10 cellular contexts compared by ENCODE assay signal in the genomic region with DNA sequence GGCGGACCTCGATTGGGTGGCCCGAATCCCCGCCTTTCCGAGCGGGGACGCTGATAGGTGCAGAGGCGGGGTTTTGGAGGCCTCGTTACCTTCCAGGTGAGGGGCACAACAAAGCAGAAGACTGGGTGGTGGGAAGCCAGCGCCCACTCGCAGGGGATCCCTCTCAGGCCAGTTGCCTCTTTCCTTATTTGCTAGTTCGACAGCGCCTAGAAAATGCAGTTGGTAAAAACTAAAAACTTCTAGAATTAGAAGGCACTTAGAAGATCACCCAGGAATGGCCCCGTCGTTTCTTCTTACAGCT. TPM values are rescaled to one million over a fixed set of nuclear protein-coding genes. Genes with fewer than 3 reads are reported as not detected.
DNase-seq lines count a peak whose midpoint lies in the region; ATAC-seq and TF ChIP-seq lines count a peak whose summit lies in the region.
"Had no signal": no experiment of that assay in that cellular context is flagged by ENCODE, and none has a peak within 500 bp of the region (broad histone marks: within the 10 kb centered on the region; RNA-seq: fewer than 3 reads in every experiment).

No MANE protein-coding gene starts in this region.

- POLR2A ChIA-PET in CD4-positive, alpha-beta memory T cell (lab: Charles Lee; ENCODE audit: partially characterized antibody), result interaction anchor here (0.7 to 6.5 kb wide), 14 partner anchors 9 to 930 kb away, joined by 3 to 81 read pairs (median 12); a partner anchor contains a TSS
- POLR2A ChIA-PET in OCI-LY7 (lab: Charles Lee), result no interaction called here

- DNase-seq in CD4-positive, alpha-beta memory T cell, result no peak
- DNase-seq in OCI-LY7 (ENCODE audit: low spot score), result no peak
- no peak for DNase-seq in endothelial cell (ENCODE audit: low spot score)
- DNase-seq in neuronal stem cell (ENCODE audit: low spot score), result no peak
- no peak for DNase-seq in germinal center (ENCODE audit: low spot score)
- no peak for DNase-seq in NK-92 (lab: John Stamatoyannopoulos, UW; ENCODE audit: unreplicated experiment)

- no peaks in the 10 kb centered on the region for H3K9me3 ChIP-seq in CD4-positive, alpha-beta memory T cell (ENCODE audit: control insufficient read depth in 1 of 2, low read length in 2 of 2)
- H3K9me3 ChIP-seq in OCI-LY7 (ENCODE audit: low read length) (no peaks in the 10 kb centered on the region), neuronal stem cell (replicated peaks in 1 of 2; ENCODE audit: control insufficient read depth in 2 of 2, insufficient read depth in 1 of 2, low read depth in 1 of 2, low read length in 2 of 2) (no peaks in the 10 kb centered on the region)

- ATAC-seq in GM21526 (IDR thresholded peaks at IDR 0.05; ENCODE audit: low FRiP score, unreplicated experiment) (no peak), GM19324 (IDR thresholded peaks at IDR 0.05; ENCODE audit: low FRiP score, unreplicated experiment) (no peak)

- H3K23ac ChIP-seq in neuronal stem cell (ENCODE audit: low read depth, low read length, poor library complexity), result peak overlapping the region; percentile 92

- H2AK5ac ChIP-seq in neuronal stem cell (ENCODE audit: low read depth, low read length), result no peak overlapping the region

- no peak overlapping the region for H2BK120ac ChIP-seq in neuronal stem cell (ENCODE audit: low read depth, low read length)

- H2BK5ac ChIP-seq in neuronal stem cell (ENCODE audit: low read length), result no peak overlapping the region

- peak overlapping the region; percentile 2 for H4K8ac ChIP-seq in neuronal stem cell (ENCODE audit: low read depth, low read length)

- no peaks in the 10 kb centered on the region for H3K27me3 ChIP-seq in CD4-positive, alpha-beta memory T cell (ENCODE audit: insufficient read depth, low read length)
- H3K27me3 ChIP-seq in neuronal stem cell (ENCODE audit: control insufficient read depth in 3 of 3, insufficient read depth in 3 of 3, low read depth in 1 of 3, low read length in 3 of 3), result no peaks in the 10 kb centered on the region

- H2BK12ac ChIP-seq in neuronal stem cell (ENCODE audit: low read length), result no peak overlapping the region

- H3K14ac ChIP-seq in neuronal stem cell (ENCODE audit: low read length), result no peak overlapping the region

- no peaks in the 10 kb centered on the region for H3K9me3 Mint-ChIP-seq in CD4-positive, alpha-beta memory T cell
- no peaks in the 10 kb centered on the region for H3K9me3 Mint-ChIP-seq in endothelial cell (ENCODE audit: unreplicated experiment)

- peaks cover 24% of the 10 kb centered on the region for H4K20me1 ChIP-seq in OCI-LY7 (ENCODE audit: insufficient read depth, low read length)

- H3K36me3 ChIP-seq in CD4-positive, alpha-beta memory T cell (ENCODE audit: insufficient read depth, low read length), result peaks cover 23% of the 10 kb centered on the region
- H3K36me3 ChIP-seq in OCI-LY7 (ENCODE audit: insufficient read depth, low read length) (peaks cover 48% of the 10 kb centered on the region), neuronal stem cell (replicated peaks in 1 of 2; ENCODE audit: control insufficient read depth in 2 of 2, insufficient read depth in 2 of 2, low read length in 2 of 2) (peaks cover 14 to 47% of the 10 kb centered on the region in 2 donors)

- intact Hi-C loops in CD4-positive, alpha-beta memory T cell (cut with micrococcal nuclease), result loop anchor here (1.0 to 10.0 kb wide), 5 partner anchors 29 to 306 kb away; a partner anchor contains a TSS
- intact Hi-C loops in OCI-LY7 (cut with micrococcal nuclease; ENCODE audit: unreplicated experiment), result loop anchor here (2.0 kb wide), 1 partner anchor 24 kb away; a partner anchor contains a TSS

- peaks cover 50% of the 10 kb centered on the region for H3K79me2 ChIP-seq in OCI-LY7 (ENCODE audit: insufficient read depth, low read depth, low read length)

- no peaks in the 10 kb centered on the region for H3K27me3 Mint-ChIP-seq in CD4-positive, alpha-beta memory T cell
- H3K27me3 Mint-ChIP-seq in endothelial cell (ENCODE audit: unreplicated experiment), result peaks cover 2% of the 10 kb centered on the region

- H3K4me1 ChIP-seq in CD4-positive, alpha-beta memory T cell (ENCODE audit: insufficient read depth, low read length), result peaks cover 59% of the 10 kb centered on the region
- H3K4me1 ChIP-seq in OCI-LY7 (ENCODE audit: insufficient read depth, low read length, poor library complexity, severe bottlenecking) (peaks cover 25% of the 10 kb centered on the region), neuronal stem cell (ENCODE audit: control insufficient read depth in 2 of 2, insufficient read depth in 1 of 2, low read depth in 1 of 2, low read length in 2 of 2) (peaks cover 10 to 11% of the 10 kb centered on the region in 2 donors)

- peak overlapping the region; percentile 93 to 99 (median 96) for H3K4me3 Mint-ChIP-seq in CD4-positive, alpha-beta memory T cell
- H3K4me3 Mint-ChIP-seq in endothelial cell (ENCODE audit: unreplicated experiment), result peak overlapping the region; percentile 96

- H3K27ac ChIP-seq in CD4-positive, alpha-beta memory T cell (ENCODE audit: low read depth, low read length), result peak overlapping the region; percentile 99
- H3K27ac ChIP-seq in OCI-LY7 (ENCODE audit: low read depth, low read length, poor library complexity, severe bottlenecking) (no peak overlapping the region), neuronal stem cell (replicated peaks; ENCODE audit: low read length) (no peak overlapping the region)

- H3K9me2 ChIP-seq in OCI-LY7 (ENCODE audit: insufficient read depth, low read length), result no peaks in the 10 kb centered on the region

- H4K91ac ChIP-seq in neuronal stem cell (ENCODE audit: low read depth, low read length, poor library complexity), result no peak overlapping the region

- peaks cover 7% of the 10 kb centered on the region for H3K79me1 ChIP-seq in neuronal stem cell (ENCODE audit: low read depth, low read length)

- no TSS peak for BruUV-seq in OCI-LY7 (replicated peaks; lab: Mats Ljungman, UMichigan)

- CTCF ChIA-PET in CD4-positive, alpha-beta memory T cell (lab: Charles Lee; ENCODE audit: partially characterized antibody), result interaction anchor here (1.3 to 1.5 kb wide), 2 partner anchors 25 to 222 kb away, joined by 3 to 4 read pairs; a partner anchor contains a TSS
- CTCF ChIA-PET in OCI-LY7 (lab: Charles Lee; ENCODE audit: unreplicated experiment), result no interaction called here

- no peak overlapping the region for H3K4ac ChIP-seq in neuronal stem cell (ENCODE audit: low read length)

- no peak overlapping the region for H3K18ac ChIP-seq in neuronal stem cell (ENCODE audit: low read length)

- H2BK15ac ChIP-seq in neuronal stem cell (ENCODE audit: low read length), result no peak overlapping the region

- peak overlapping the region; percentile 33 to 96 for H3K4me3 ChIP-seq in CD4-positive, alpha-beta memory T cell (ENCODE audit: low read length in 2 of 2)
- H3K4me3 ChIP-seq in OCI-LY7 (ENCODE audit: low read depth, low read length, poor library complexity, severe bottlenecking) (peak overlapping the region; percentile 61), neuronal stem cell (ENCODE audit: low read length in 2 of 2) (peak overlapping the region; percentile 72 to 85)

- H2AFZ ChIP-seq in OCI-LY7 (ENCODE audit: low read length) (no peak overlapping the region), neuronal stem cell (ENCODE audit: low read length) (no peak overlapping the region)

- peak overlapping the region; percentile 91 to 100 (median 98) for H3K27ac Mint-ChIP-seq in CD4-positive, alpha-beta memory T cell
- H3K27ac Mint-ChIP-seq in endothelial cell (ENCODE audit: unreplicated experiment), result peak overlapping the region; percentile 19

- no peak overlapping the region for H3K9ac ChIP-seq in neuronal stem cell (ENCODE audit: low read depth, low read length, poor library complexity)

- TF ChIP-seq CTCF in OCI-LY7 (conservative IDR thresholded peaks at IDR 0.05; ENCODE audit: low read length) (no peak), endothelial cell (IDR thresholded peaks at IDR 0.05; ENCODE audit: unreplicated experiment) (no peak)

- H3K36me3 Mint-ChIP-seq in CD4-positive, alpha-beta memory T cell, result peaks cover 20 to 58% of the 10 kb centered on the region in 2 donors
- H3K36me3 Mint-ChIP-seq in endothelial cell (ENCODE audit: low read depth, unreplicated experiment), result peaks cover 4% of the 10 kb centered on the region

- H3K4me2 ChIP-seq in OCI-LY7 (ENCODE audit: low read length) (peak overlapping the region; percentile 64), neuronal stem cell (ENCODE audit: insufficient read depth, low read length, poor library complexity, severe bottlenecking) (peak overlapping the region; percentile 61)

- H3K4me1 Mint-ChIP-seq in CD4-positive, alpha-beta memory T cell, result peaks cover 42 to 71% (median 57%) of the 10 kb centered on the region in 4 donors
- peaks cover 26% of the 10 kb centered on the region for H3K4me1 Mint-ChIP-seq in endothelial cell (ENCODE audit: unreplicated experiment)

- no CpG with 5 or more reads among the region's 15 CpGs for WGBS in neuronal stem cell (ENCODE audit: extremely low coverage in 2 of 2, insufficient read length in 2 of 2, insufficient replicate concordance in 1 of 2), 2 donors

RNA-seq across cellular contexts. Expression of a gene that starts 0.7 kb away (rescaled TPM):
- 100 to 1,000 TPM; 115 to 120 TPM for total RNA-seq in CD4-positive, alpha-beta memory T cell
- 10 to 100 TPM; 37.6 to 55.3 TPM for polyA plus RNA-seq in CD4-positive, alpha-beta memory T cell
- total RNA-seq in OCI-LY7 (2014; rRNA removed; shearing (Covaris generic)), result 41.0 and 43.3 TPM in 2 replicates
- total RNA-seq in OCI-LY7 (2022) (70.3 and 76.8 TPM in 2 replicates), endothelial cell (ENCODE audit: unreplicated experiment) (307 TPM)
- polyA plus RNA-seq in neuronal stem cell (2013, experiment 1 of 2), result 94.8 TPM
- 94.3 TPM for polyA plus RNA-seq in neuronal stem cell (2013, experiment 2 of 2)

RNA-seq across cellular contexts. Expression of a gene that starts 25.3 kb away (rescaled TPM):
- total RNA-seq in CD4-positive, alpha-beta memory T cell, result 100 to 1,000 TPM in 1 of 2 experiments, 10 to 100 TPM in 1; 95.1 to 102 TPM
- polyA plus RNA-seq in CD4-positive, alpha-beta memory T cell, result 10 to 100 TPM; 61.2 to 73.4 TPM
- 29.9 and 40.4 TPM in 2 replicates for total RNA-seq in OCI-LY7 (2014; rRNA removed; shearing (Covaris generic))
- total RNA-seq in OCI-LY7 (2022), result 44.3 and 45.2 TPM in 2 replicates
- 9.2 TPM for total RNA-seq in endothelial cell (ENCODE audit: unreplicated experiment)
- polyA plus RNA-seq in neuronal stem cell (2013, experiment 1 of 2), result 29.5 TPM
- 29.5 TPM for polyA plus RNA-seq in neuronal stem cell (2013, experiment 2 of 2)

RNA-seq across cellular contexts. Expression of a gene that starts 58.6 kb away (rescaled TPM):
- total RNA-seq in CD4-positive, alpha-beta memory T cell, result not detected
- polyA plus RNA-seq in CD4-positive, alpha-beta memory T cell, result not detected
- total RNA-seq in OCI-LY7 (2014; rRNA removed; shearing (Covaris generic)), result not detected in 2 replicates
- total RNA-seq in OCI-LY7 (2022) (not detected in 2 replicates), endothelial cell (ENCODE audit: unreplicated experiment) (not detected)
- polyA plus RNA-seq in neuronal stem cell (2013, experiment 1 of 2), result not detected
- polyA plus RNA-seq in neuronal stem cell (2013, experiment 2 of 2), result not detected
- total RNA-seq: glomerular endothelial cell, temporal lobe had no signal
